In genomic region chr6:1554241-1554880, GRCh38 we compare ENCODE assay signal across 9 cellular contexts. TPM values are rescaled to one million over a fixed set of nuclear protein-coding genes. Genes with fewer than 3 reads are reported as not detected.
DNase-seq lines count a peak whose midpoint lies in the region; ATAC-seq lines count a peak whose summit lies in the region.
"Had no signal": no experiment of that assay in that cellular context is flagged by ENCODE, and none has a peak within 500 bp of the region (broad histone marks: within the 10 kb centered on the region; RNA-seq: fewer than 3 reads in every experiment).

No MANE protein-coding gene starts in this region.

- H3K4me3 Mint-ChIP-seq in IgD-negative memory B cell, result peak overlapping the region; percentile 83 to 93 (median 86)
- peak overlapping the region; percentile 71 to 88 (median 84) for H3K4me3 Mint-ChIP-seq in naive thymus-derived CD8-positive, alpha-beta T cell
- H3K4me3 Mint-ChIP-seq: nephron had no signal

- no peaks in the 10 kb centered on the region for H3K36me3 Mint-ChIP-seq in IgD-negative memory B cell
- H3K36me3 Mint-ChIP-seq in naive thymus-derived CD8-positive, alpha-beta T cell, result peaks cover 0 to 5% (median 0%) of the 10 kb centered on the region in 3 donors

- peaks cover 0 to 3% (median 0%) of the 10 kb centered on the region in 3 donors for H3K9me3 Mint-ChIP-seq in IgD-negative memory B cell
- peaks cover 0 to 24% (median 0%) of the 10 kb centered on the region in 9 donors for H3K9me3 Mint-ChIP-seq in naive thymus-derived CD8-positive, alpha-beta T cell

- peaks cover 22% of the 10 kb centered on the region for H3K27me3 Mint-ChIP-seq in IgD-negative memory B cell
- peaks cover 0 to 22% (median 1%) of the 10 kb centered on the region in 5 donors for H3K27me3 Mint-ChIP-seq in naive thymus-derived CD8-positive, alpha-beta T cell

- POLR2A ChIA-PET in naive thymus-derived CD8-positive, alpha-beta T cell (lab: Charles Lee), result interaction anchor here (1.1 kb wide), 1 partner anchor 30 kb away, joined by 15 read pairs; no protein-coding TSS in a partner anchor

- peaks cover 0 to 9% (median 4%) of the 10 kb centered on the region in 3 donors for H3K4me1 Mint-ChIP-seq in IgD-negative memory B cell
- H3K4me1 Mint-ChIP-seq in naive thymus-derived CD8-positive, alpha-beta T cell, result peaks cover 13 to 30% (median 15%) of the 10 kb centered on the region in 4 donors
- H3K4me1 Mint-ChIP-seq: nephron had no signal

- ATAC-seq in naive thymus-derived CD8-positive, alpha-beta T cell, result peak; percentile 47 to 52
- ATAC-seq in GM21515 (IDR thresholded peaks at IDR 0.05; ENCODE audit: unreplicated experiment) (no peak), HG03565 (IDR thresholded peaks at IDR 0.05; ENCODE audit: unreplicated experiment) (no peak)

- H3K27ac Mint-ChIP-seq in IgD-negative memory B cell, result peak overlapping the region in 2 of 3 donors; percentile 3 to 71
- H3K27ac Mint-ChIP-seq in naive thymus-derived CD8-positive, alpha-beta T cell, result peak overlapping the region in 8 of 10 donors; percentile 36 to 94 (median 84)
- H3K27ac Mint-ChIP-seq: nephron had no signal

- DNase-seq in D341Med (ENCODE audit: low spot score) (peak; percentile 63), pons (ENCODE audit: low spot score) (no peak), SIG-M5 treated with dmso at 0.1 percent for 504 hours (lab: John Stamatoyannopoulos, UW; ENCODE audit: unreplicated experiment) (no peak)
- DNase-seq in naive thymus-derived CD8-positive, alpha-beta T cell, result no peak

- peak overlapping the region; percentile 70 for H3K27ac ChIP-seq in cingulate gyrus (ENCODE audit: low read depth, low read length)

RNA-seq across cellular contexts. Expression of gene FOXC1, which starts 55.4 kb away (rescaled TPM):
- polyA plus RNA-seq in IgD-negative memory B cell, result not detected
- total RNA-seq in naive thymus-derived CD8-positive, alpha-beta T cell, result not detected
- polyA plus RNA-seq in naive thymus-derived CD8-positive, alpha-beta T cell, result not detected

Comparison
In these comparisons a context has a peak if more than half of its experiments do, and no peak if none do; other contexts are left out.
1. ATAC-seq: peak in naive thymus-derived CD8-positive, alpha-beta T cell (2 of 2); none in GM21515 (single experiment) and HG03565 (single experiment).